Comparison of ENCODE assay signal across 1 cellular context in genomic region chr1:20589331-20590312, GRCh38.
TF ChIP-seq lines count a peak whose summit lies in the region.

No MANE protein-coding gene starts in this region.

TF ChIP-seq in SK-N-SH, 30 proteins besides CTCF, POLR2A, EP300 and RAD21 (continued from another document):
- TF ChIP-seq, protein P1, sequence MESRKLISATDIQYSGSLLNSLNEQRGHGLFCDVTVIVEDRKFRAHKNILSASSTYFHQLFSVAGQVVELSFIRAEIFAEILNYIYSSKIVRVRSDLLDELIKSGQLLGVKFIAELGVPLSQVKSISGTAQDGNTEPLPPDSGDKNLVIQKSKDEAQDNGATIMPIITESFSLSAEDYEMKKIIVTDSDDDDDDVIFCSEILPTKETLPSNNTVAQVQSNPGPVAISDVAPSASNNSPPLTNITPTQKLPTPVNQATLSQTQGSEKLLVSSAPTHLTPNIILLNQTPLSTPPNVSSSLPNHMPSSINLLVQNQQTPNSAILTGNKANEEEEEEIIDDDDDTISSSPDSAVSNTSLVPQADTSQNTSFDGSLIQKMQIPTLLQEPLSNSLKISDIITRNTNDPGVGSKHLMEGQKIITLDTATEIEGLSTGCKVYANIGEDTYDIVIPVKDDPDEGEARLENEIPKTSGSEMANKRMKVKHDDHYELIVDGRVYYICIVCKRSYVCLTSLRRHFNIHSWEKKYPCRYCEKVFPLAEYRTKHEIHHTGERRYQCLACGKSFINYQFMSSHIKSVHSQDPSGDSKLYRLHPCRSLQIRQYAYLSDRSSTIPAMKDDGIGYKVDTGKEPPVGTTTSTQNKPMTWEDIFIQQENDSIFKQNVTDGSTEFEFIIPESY (IDR thresholded peaks at IDR 0.05; ENCODE audit: borderline replicate concordance, low read depth) = no peak
- TF ChIP-seq IRF3 (IDR thresholded peaks at IDR 0.05; ENCODE audit: low read depth, low read length) = no peak
- no peak for TF ChIP-seq MEF2A (IDR thresholded peaks at IDR 0.05; ENCODE audit: borderline replicate concordance, low read depth)
- no peak for TF ChIP-seq YY1 (IDR thresholded peaks at IDR 0.05; ENCODE audit: low read depth)
- TF ChIP-seq SIN3A (IDR thresholded peaks at IDR 0.05; ENCODE audit: borderline replicate concordance, low read depth, low read length) = no peak
- no peak for TF ChIP-seq FOXJ3 (CRISPR knock-in tag; IDR thresholded peaks at IDR 0.05)
- no peak for TF ChIP-seq CHD2 (IDR thresholded peaks at IDR 0.05; ENCODE audit: low read length, partially characterized antibody)
- TF ChIP-seq USF1 (IDR thresholded peaks at IDR 0.05; ENCODE audit: borderline replicate concordance, low read depth) = no peak
- TF ChIP-seq POLR2AphosphoS5 (IDR thresholded peaks at IDR 0.05; ENCODE audit: low read depth, low read length) = no peak
- TF ChIP-seq TEAD4 (IDR thresholded peaks at IDR 0.05; ENCODE audit: borderline replicate concordance, insufficient read depth) = no peak
- no peak for TF ChIP-seq RFX5 (IDR thresholded peaks at IDR 0.05; ENCODE audit: low read length)
- no peak for TF ChIP-seq EZH2phosphoT487 (IDR thresholded peaks at IDR 0.05; ENCODE audit: borderline replicate concordance, low read depth)
